In the genomic region with DNA sequence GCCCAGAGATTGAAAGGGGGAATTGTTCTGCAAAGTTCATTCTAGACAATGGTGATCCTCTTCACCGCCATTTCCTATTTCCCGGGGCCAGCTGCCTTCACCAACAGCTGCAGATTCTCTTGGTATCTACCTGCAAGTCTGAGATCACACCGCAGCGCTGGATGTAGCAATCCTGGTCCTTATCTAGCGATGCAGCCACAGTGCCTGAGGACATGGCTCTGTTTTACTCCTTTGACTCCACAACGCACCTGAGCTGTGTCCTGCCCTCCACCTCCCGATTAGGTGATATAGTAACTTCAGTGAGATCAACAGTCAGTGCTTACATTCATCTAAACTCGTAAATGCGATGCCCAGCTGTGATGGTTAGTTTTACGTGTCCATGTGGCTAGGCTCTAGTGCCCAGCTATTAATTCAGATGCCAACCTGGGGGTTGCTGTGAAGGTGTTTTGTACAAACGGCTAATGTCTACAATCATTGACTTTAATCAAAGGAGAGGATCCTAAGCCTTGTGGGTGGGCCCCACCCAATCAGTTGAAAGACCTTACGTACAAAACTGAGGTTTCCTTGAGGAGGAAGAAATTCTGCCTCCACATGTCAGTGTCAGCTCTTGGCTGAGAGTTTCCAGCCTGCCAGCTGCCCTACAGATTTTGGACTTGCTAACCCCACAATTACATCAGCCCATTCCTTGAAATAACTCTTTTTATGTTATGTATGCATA, we compare ENCODE assay signal across 27 cellular contexts.
DNase-seq lines count a peak whose midpoint lies in the region; ATAC-seq, FAIRE-seq and TF ChIP-seq lines count a peak whose summit lies in the region.
"Had no signal": no experiment of that assay in that cellular context is flagged by ENCODE, and none has a peak within 500 bp of the region (broad histone marks: within the 10 kb centered on the region; RNA-seq: fewer than 3 reads in every experiment).

No MANE protein-coding gene starts in this region.

- no peak overlapping the region for H3K14ac ChIP-seq in trophoblast cell (ENCODE audit: low read length)

- no peak for TF ChIP-seq RAD21 in K562 (CRISPR knock-in tag; conservative IDR thresholded peaks at IDR 0.05 in 1 of 2, IDR thresholded peaks at IDR 0.05 in 1 of 2)

- no peak overlapping the region for H3K4ac ChIP-seq in trophoblast cell (ENCODE audit: low read depth, low read length)

- H2AFZ ChIP-seq in K562 (ENCODE audit: low read depth, low read length) (no peak overlapping the region), trophoblast cell (ENCODE audit: insufficient read depth, low read length, poor library complexity) (no peak overlapping the region)

- H2BK12ac ChIP-seq in trophoblast cell (ENCODE audit: low read length) = no peak overlapping the region

- no peaks in the 10 kb centered on the region for H3K4me1 Mint-ChIP-seq in stimulated activated naive CD8-positive, alpha-beta T cell treated with anti-CD3 and anti-CD28 coated beads, Interleukin-15, amount 100 ng/mL, for 72 hours
- H3K4me1 Mint-ChIP-seq: B cell; CD8-positive, alpha-beta memory T cell had no signal

- DNase-seq in ELF-1 (ENCODE audit: low read depth, low spot score) = peak; percentile 47
- no peak for DNase-seq in K562 (ENCODE audit: extremely low read depth in 1 of 4, low spot score in 3 of 4)
- DNase-seq in left colon = no peak
- DNase-seq in trophoblast cell = peak; percentile 85 to 92
- DNase-seq in stimulated activated naive CD8-positive, alpha-beta T cell treated with anti-CD3 and anti-CD28 coated beads, Interleukin-15, amount 100 ng/mL, for 72 hours = no peak
- no peak for DNase-seq in anterior cingulate cortex (lab: John Stamatoyannopoulos, UW)
- no peak for DNase-seq in stimulated activated CD4-positive, alpha-beta T cell treated with anti-CD3 and anti-CD28 coated beads, Interleukin-1b, Interleukin-23, amount 100 ng/mL, for 48 hours
- DNase-seq in HK-2 (ENCODE audit: unreplicated experiment) = no peak
- DNase-seq: Calu3; CD8-positive, alpha-beta memory T cell; DMS153; DND-41; NCI-H1092 treated with DMSO at 0.1 percent for 48 hours; NCI-H1436; NCI-H187; NCI-H2081 treated with DMSO at 0.1 percent for 48 hours; NCI-H2171; NCI-H226; NCI-H510A; NCI-H69; SHP77 had no signal

- 2% methylated on average over 12 of the region's 12 CpGs for WGBS in K562 (ENCODE audit: insufficient coverage, low coverage, missing lambda C conversion rate)
- WGBS in trophoblast cell (ENCODE audit: extremely low coverage, insufficient coverage, insufficient read length) = no CpG with 5 or more reads among the region's 12 CpGs

- no peak overlapping the region for H3K4me3 Mint-ChIP-seq in stimulated activated naive CD8-positive, alpha-beta T cell treated with anti-CD3 and anti-CD28 coated beads, Interleukin-15, amount 100 ng/mL, for 72 hours
- H3K4me3 Mint-ChIP-seq: B cell; CD8-positive, alpha-beta memory T cell had no signal

- H4K20me1 ChIP-seq in K562 (replicated peaks; ENCODE audit: control insufficient read depth, insufficient read depth, low read length) = no peaks in the 10 kb centered on the region

- no peak overlapping the region for H2BK120ac ChIP-seq in trophoblast cell (ENCODE audit: insufficient read depth, low read length, poor library complexity)

- in situ Hi-C loops in K562 (cut with MboI) = no loop called here

- ATAC-seq in K562 (no peak), left colon (peak; percentile 28)
- ATAC-seq in stimulated activated naive CD8-positive, alpha-beta T cell treated with anti-CD3 and anti-CD28 coated beads, Interleukin-15, amount 100 ng/mL, for 72 hours = no peak

- H3K27me3 ChIP-seq in K562 (ENCODE audit: control insufficient read depth in 2 of 2, insufficient read depth in 2 of 2, low read length in 2 of 2) (peaks cover 0 to 30% of the 10 kb centered on the region in 2 experiments; a peak in 2 of 5 replicates), trophoblast cell (ENCODE audit: insufficient read depth, low read length) (no peaks in the 10 kb centered on the region)

- CTCF ChIA-PET in K562 (lab: Yijun Ruan, JAX; ENCODE audit: low intra/inter-chr PET ratio) = no interaction called here

- no peaks in the 10 kb centered on the region for H3K79me1 ChIP-seq in trophoblast cell (ENCODE audit: low read length)

- TF ChIP-seq POLR2A in K562 (conservative IDR thresholded peaks at IDR 0.05) = no peak

- H3K27ac ChIP-seq in K562 (ENCODE audit: extremely low read depth, low read depth, low read length) = no peak overlapping the region
- H3K27ac ChIP-seq in trophoblast cell (ENCODE audit: low read depth, low read length) = no peak overlapping the region
- H3K27ac ChIP-seq: C4-2B, KMS-11, RWPE1 had no signal

- no peak overlapping the region for H4K12ac ChIP-seq in trophoblast cell (ENCODE audit: low read depth, low read length)

- H3K4me1 ChIP-seq in K562 (replicated peaks in 1 of 2; ENCODE audit: control insufficient read depth in 2 of 2, insufficient read depth in 2 of 2, low read length in 2 of 2) (no peaks in the 10 kb centered on the region), trophoblast cell (ENCODE audit: control insufficient read depth in 1 of 2, insufficient read depth in 2 of 2, low read length in 2 of 2) (no peaks in the 10 kb centered on the region)

- no peak overlapping the region for H4K91ac ChIP-seq in trophoblast cell (ENCODE audit: low read depth, low read length)

- no peaks in the 10 kb centered on the region for H3K9me3 Mint-ChIP-seq in stimulated activated naive CD8-positive, alpha-beta T cell treated with anti-CD3 and anti-CD28 coated beads, Interleukin-15, amount 100 ng/mL, for 72 hours

- no peaks in the 10 kb centered on the region for H3K9me3 ChIP-seq in K562 (replicated peaks; ENCODE audit: control insufficient read depth, insufficient read depth, low read depth, low read length)
- no peaks in the 10 kb centered on the region for H3K9me3 ChIP-seq in trophoblast cell (ENCODE audit: insufficient read depth, low read depth, low read length)

- no peak overlapping the region for H3K18ac ChIP-seq in trophoblast cell (ENCODE audit: low read length)

- no peak overlapping the region for H3K27ac Mint-ChIP-seq in stimulated activated naive CD8-positive, alpha-beta T cell treated with anti-CD3 and anti-CD28 coated beads, Interleukin-15, amount 100 ng/mL, for 72 hours
- H3K27ac Mint-ChIP-seq: B cell had no signal

- no peak for TF ChIP-seq EP300 in K562 (IDR thresholded peaks at IDR 0.05; ENCODE audit: low read length)

- H3K4me2 ChIP-seq in K562 (ENCODE audit: insufficient read depth, low read length) (no peak overlapping the region), trophoblast cell (ENCODE audit: low read length) (no peak overlapping the region)
- H3K4me2 ChIP-seq: KMS-11 had no signal

- no TSS peak for BruUV-seq in K562 (replicated peaks; lab: Mats Ljungman, UMichigan)

- H3K27me3 Mint-ChIP-seq in stimulated activated naive CD8-positive, alpha-beta T cell treated with anti-CD3 and anti-CD28 coated beads, Interleukin-15, amount 100 ng/mL, for 72 hours = peaks cover 34% of the 10 kb centered on the region

- H4K8ac ChIP-seq in trophoblast cell (ENCODE audit: low read depth, low read length) = no peak overlapping the region

- POLR2A ChIA-PET in K562 (lab: Yijun Ruan, JAX) = no interaction called here

- H2BK5ac ChIP-seq in trophoblast cell (ENCODE audit: low read depth, low read length, poor library complexity) = no peak overlapping the region

- intact Hi-C loops in K562 (cut with micrococcal nuclease) (no loop called here), left colon (cut with DNase I, micrococcal nuclease) (loop anchor here in 1 of 2 donors (5.0 kb wide), 1 partner anchor 446 kb away; no protein-coding TSS in a partner anchor)

- H3K4me3 ChIP-seq in K562 (no peak overlapping the region), trophoblast cell (ENCODE audit: low read depth, low read length) (no peak overlapping the region)

- H3K9ac ChIP-seq in K562 (ENCODE audit: insufficient read depth in 1 of 2, low read depth in 2 of 2, low read length in 2 of 2) (no peak overlapping the region), trophoblast cell (ENCODE audit: low read length) (no peak overlapping the region)
- H3K9ac ChIP-seq: KMS-11 had no signal

- FAIRE-seq in K562 (lab: Jason Lieb, UNC) = no peak
- FAIRE-seq: GM19239, H54 had no signal

- TF ChIP-seq CTCF in K562 (IDR thresholded peaks at IDR 0.05 in 2 of 3, conservative IDR thresholded peaks at IDR 0.05 in 1 of 3; ENCODE audit: insufficient read depth in 2 of 3, low read depth in 1 of 3, low read length in 3 of 3) = no peak

- no peak overlapping the region for H3K23ac ChIP-seq in trophoblast cell (ENCODE audit: low read length)

- no peaks in the 10 kb centered on the region for H3K36me3 ChIP-seq in K562 (ENCODE audit: control insufficient read depth, insufficient read depth, low read length)
- no peaks in the 10 kb centered on the region for H3K36me3 ChIP-seq in trophoblast cell (ENCODE audit: control insufficient read depth in 1 of 2, insufficient read depth in 2 of 2, low read length in 2 of 2)

- H3K9me1 ChIP-seq in K562 (ENCODE audit: control insufficient read depth, insufficient read depth, low read length) = no peaks in the 10 kb centered on the region

- H2AK5ac ChIP-seq in trophoblast cell (ENCODE audit: low read length) = no peak overlapping the region

- no peaks in the 10 kb centered on the region for H3K79me2 ChIP-seq in K562 (ENCODE audit: control insufficient read depth, insufficient read depth, low read length)
- no peaks in the 10 kb centered on the region for H3K79me2 ChIP-seq in trophoblast cell (ENCODE audit: control insufficient read depth, insufficient read depth, low read length, poor library complexity)

TF ChIP-seq in K562, 482 proteins besides CTCF, POLR2A, EP300 and RAD21 (continues in another document):
- TF ChIP-seq, protein P1, sequence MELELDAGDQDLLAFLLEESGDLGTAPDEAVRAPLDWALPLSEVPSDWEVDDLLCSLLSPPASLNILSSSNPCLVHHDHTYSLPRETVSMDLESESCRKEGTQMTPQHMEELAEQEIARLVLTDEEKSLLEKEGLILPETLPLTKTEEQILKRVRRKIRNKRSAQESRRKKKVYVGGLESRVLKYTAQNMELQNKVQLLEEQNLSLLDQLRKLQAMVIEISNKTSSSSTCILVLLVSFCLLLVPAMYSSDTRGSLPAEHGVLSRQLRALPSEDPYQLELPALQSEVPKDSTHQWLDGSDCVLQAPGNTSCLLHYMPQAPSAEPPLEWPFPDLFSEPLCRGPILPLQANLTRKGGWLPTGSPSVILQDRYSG (tag; conservative IDR thresholded peaks at IDR 0.05; ENCODE audit: low read depth) = no peak

Comparison
In these comparisons a context has a peak if more than half of its experiments do, and no peak if none do; other contexts are left out.
1. DNase-seq: peak in ELF-1 (single experiment) and trophoblast cell (2 of 2); none in K562 (0 of 4), left colon (0 of 2), stimulated activated naive CD8-positive, alpha-beta T cell treated with anti-CD3 and anti-CD28 coated beads, Interleukin-15, amount 100 ng/mL, for 72 hours (0 of 2), anterior cingulate cortex (0 of 58), stimulated activated CD4-positive, alpha-beta T cell treated with anti-CD3 and anti-CD28 coated beads, Interleukin-1b, Interleukin-23, amount 100 ng/mL, for 48 hours (single experiment) and HK-2 (single experiment).